In the genomic region with DNA sequence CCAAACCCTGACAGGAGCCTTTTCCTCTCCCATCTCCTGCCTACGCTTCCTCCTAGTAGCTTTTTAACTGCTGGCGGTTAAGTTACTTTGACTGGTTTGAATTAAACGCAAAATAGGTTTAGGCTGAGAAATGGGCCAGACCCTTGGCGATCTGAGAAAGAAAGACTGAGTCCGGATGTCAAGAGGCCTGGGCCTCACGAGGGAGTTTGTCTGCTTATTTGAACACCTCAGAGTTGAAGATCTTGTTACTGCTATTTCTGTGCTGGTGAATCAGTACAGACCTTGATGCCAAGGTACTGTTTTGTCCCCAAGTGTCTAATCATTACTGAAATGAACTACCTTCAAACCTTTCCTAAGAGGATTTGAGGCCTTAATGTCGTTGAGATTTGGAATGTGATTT, we compare ENCODE assay signal across 8 cellular contexts. TPM values are rescaled to one million over a fixed set of nuclear protein-coding genes. Genes with fewer than 3 reads are reported as not detected.
DNase-seq lines count a peak whose midpoint lies in the region; ATAC-seq and TF ChIP-seq lines count a peak whose summit lies in the region.

No MANE protein-coding gene starts in this region.

- intact Hi-C loops in upper lobe of right lung (cut with DNase I), result no loop called here

- H3K9me3 ChIP-seq in mononuclear cell (ENCODE audit: low read depth, low read length), result no peaks in the 10 kb centered on the region
- H3K9me3 ChIP-seq in upper lobe of right lung, result no peaks in the 10 kb centered on the region

- peaks cover 11% of the 10 kb centered on the region for H3K4me1 ChIP-seq in mononuclear cell (ENCODE audit: insufficient read depth, low read length)
- peaks cover 5% of the 10 kb centered on the region for H3K4me1 ChIP-seq in upper lobe of right lung

- ATAC-seq in central memory CD8-positive, alpha-beta T cell (replicated peaks; ENCODE audit: extremely low read depth, poor library complexity, severe bottlenecking), result no peak
- ATAC-seq in upper lobe of right lung, result no peak

- H3K4me3 Mint-ChIP-seq in activated naive CD4-positive, alpha-beta T cell treated with anti-CD3 and anti-CD28 coated beads, Interleukin-2, amount 50 U/mL, for 24 hours, result peak overlapping the region; percentile 83
- peak overlapping the region; percentile 71 for H3K4me3 Mint-ChIP-seq in central memory CD8-positive, alpha-beta T cell

- H3K4me3 ChIP-seq in mononuclear cell (ENCODE audit: low read length), result peak overlapping the region; percentile 30
- H3K4me3 ChIP-seq in upper lobe of right lung, result peak overlapping the region; percentile 56

- H3K27me3 Mint-ChIP-seq in activated naive CD4-positive, alpha-beta T cell treated with anti-CD3 and anti-CD28 coated beads, Interleukin-2, amount 50 U/mL, for 24 hours, result no peaks in the 10 kb centered on the region
- H3K27me3 Mint-ChIP-seq in central memory CD8-positive, alpha-beta T cell, result peaks cover 19% of the 10 kb centered on the region

- DNase-seq in activated naive CD4-positive, alpha-beta T cell (lab: John Stamatoyannopoulos, UW), result no peak
- no peak for DNase-seq in central memory CD8-positive, alpha-beta T cell (ENCODE audit: low spot score in 2 of 2)
- DNase-seq in upper lobe of right lung (no peak), NOMO-1 (lab: John Stamatoyannopoulos, UW; ENCODE audit: unreplicated experiment in 2 of 2) (no peak), HUDEP-2 (lab: John Stamatoyannopoulos, UW; ENCODE audit: unreplicated experiment in 76 of 76) (no peak), NCI-H1048 (lab: John Stamatoyannopoulos, UW) (no peak)

- H3K36me3 Mint-ChIP-seq in activated naive CD4-positive, alpha-beta T cell treated with anti-CD3 and anti-CD28 coated beads, Interleukin-2, amount 50 U/mL, for 24 hours, result no peaks in the 10 kb centered on the region
- no peaks in the 10 kb centered on the region for H3K36me3 Mint-ChIP-seq in central memory CD8-positive, alpha-beta T cell (ENCODE audit: insufficient read depth)

- TF ChIP-seq CTCF in upper lobe of right lung (IDR thresholded peaks at IDR 0.05), result no peak

- H3K27ac ChIP-seq in upper lobe of right lung, result no peak overlapping the region

- H3K27ac Mint-ChIP-seq in activated naive CD4-positive, alpha-beta T cell treated with anti-CD3 and anti-CD28 coated beads, Interleukin-2, amount 50 U/mL, for 24 hours, result peak overlapping the region; percentile 87
- no peak overlapping the region for H3K27ac Mint-ChIP-seq in central memory CD8-positive, alpha-beta T cell (ENCODE audit: low read depth)

- H3K27me3 ChIP-seq in mononuclear cell (ENCODE audit: insufficient read depth, low read length), result no peaks in the 10 kb centered on the region
- no peaks in the 10 kb centered on the region for H3K27me3 ChIP-seq in upper lobe of right lung

- H3K9me3 Mint-ChIP-seq in activated naive CD4-positive, alpha-beta T cell treated with anti-CD3 and anti-CD28 coated beads, Interleukin-2, amount 50 U/mL, for 24 hours, result no peaks in the 10 kb centered on the region
- no peaks in the 10 kb centered on the region for H3K9me3 Mint-ChIP-seq in central memory CD8-positive, alpha-beta T cell

- H3K36me3 ChIP-seq in upper lobe of right lung, result no peaks in the 10 kb centered on the region

- H3K4me1 Mint-ChIP-seq in activated naive CD4-positive, alpha-beta T cell treated with anti-CD3 and anti-CD28 coated beads, Interleukin-2, amount 50 U/mL, for 24 hours, result peaks cover 16% of the 10 kb centered on the region
- peaks cover 20% of the 10 kb centered on the region for H3K4me1 Mint-ChIP-seq in central memory CD8-positive, alpha-beta T cell

RNA-seq across cellular contexts. Expression of a gene that starts 0.8 kb away (rescaled TPM):
- total RNA-seq in mononuclear cell (31.2 TPM), upper lobe of right lung (33.5 TPM)
